ENCODE assay signal across 17 cellular contexts in the genomic region with DNA sequence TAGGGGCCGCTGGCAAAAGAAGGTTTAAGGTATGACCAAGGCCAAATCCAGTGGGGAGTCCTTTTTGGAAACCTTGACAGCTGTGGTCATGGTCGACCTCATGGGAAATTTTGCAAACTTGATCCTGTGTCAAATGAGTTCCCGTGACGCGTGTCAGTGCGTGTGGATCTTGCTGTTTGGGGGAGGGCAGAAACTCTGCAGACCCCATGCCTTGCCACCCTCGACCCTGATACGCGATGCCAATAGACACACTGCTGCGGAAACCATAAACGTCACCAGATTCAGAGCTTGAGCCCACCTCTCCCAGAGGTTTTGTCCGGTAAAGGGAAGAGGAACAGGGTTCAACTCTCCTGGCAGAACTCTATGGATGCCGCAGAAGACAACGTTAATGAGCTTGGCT.
DNase-seq lines count a peak whose midpoint lies in the region; ATAC-seq, FAIRE-seq and TF ChIP-seq lines count a peak whose summit lies in the region.
"Had no signal": no experiment of that assay in that cellular context is flagged by ENCODE, and none has a peak within 500 bp of the region (broad histone marks: within the 10 kb centered on the region; RNA-seq: fewer than 3 reads in every experiment).

No MANE protein-coding gene starts in this region.

- no peaks in the 10 kb centered on the region for H4K20me1 ChIP-seq in GM23248 (ENCODE audit: insufficient read depth)

- no peak for FAIRE-seq in kidney (lab: Jason Lieb, UNC)
- FAIRE-seq: K562 had no signal

- peak; percentile 46 for DNase-seq in activated effector memory CD4-positive, alpha-beta T cell treated with anti-CD3 and anti-CD28 coated beads, Interleukin-2, amount 50 U/mL, for 16 hours
- DNase-seq in activated effector memory CD4-positive, alpha-beta T cell treated with Interleukin-2 at 50 U/mL for 16 hours = no peak
- no peak for DNase-seq in GM23248
- DNase-seq in kidney = peak; percentile 33
- DNase-seq in spleen = peak; percentile 33
- no peak for DNase-seq in activated CD8-positive, alpha-beta memory T cell treated with anti-CD3 and anti-CD28 coated beads, Interleukin-2, amount 50 U/mL, for 4 hours
- DNase-seq: 8988T, DMS79 treated with DMSO at 0.1 percent for 48 hours, NCI-H1930, NCI-H2171, NCI-H446 treated with DMSO at 0.1 percent for 48 hours, NCI-H774, PC-3 had no signal

- peaks cover 10% of the 10 kb centered on the region for H3F3A ChIP-seq in GM23248 (ENCODE audit: insufficient read depth)

- H3K27me3 ChIP-seq in GM23248 (replicated peaks; ENCODE audit: insufficient read depth) (no peaks in the 10 kb centered on the region), spleen (replicated peaks in 1 of 7) (peaks cover 0 to 28% (median 0%) of the 10 kb centered on the region in 7 donors)

- H3K4me1 ChIP-seq in GM23248 (ENCODE audit: insufficient read depth) (peaks cover 36% of the 10 kb centered on the region), kidney (ENCODE audit: control insufficient read depth in 1 of 2, insufficient read depth in 1 of 2, low read depth in 1 of 2, low read length in 2 of 2) (peaks cover 0 to 3% of the 10 kb centered on the region in 2 donors), spleen (peaks cover 0 to 47% (median 18%) of the 10 kb centered on the region in 6 donors)

- no peak for TF ChIP-seq POLR2A in spleen (IDR thresholded peaks at IDR 0.05)

- intact Hi-C loops in kidney (cut with DNase I) = no loop called here
- intact Hi-C loops in spleen (cut with DNase I; ENCODE audit: low total_unique reads) = no loop called here

- H3K9me2 ChIP-seq in GM23248 (ENCODE audit: insufficient read depth) = no peaks in the 10 kb centered on the region

- H3K27ac ChIP-seq in GM23248 (peak overlapping the region; percentile 42; the same call in 1 of the 2 replicates), kidney (ENCODE audit: low read depth in 2 of 2, low read length in 2 of 2) (no peak overlapping the region), spleen (peak overlapping the region in 1 of 8 donors; percentile 25)

- in situ Hi-C loops in GM23248 (cut with MboI) = no loop called here

- H3K4me2 ChIP-seq in GM23248 (ENCODE audit: unreplicated experiment) = no peak overlapping the region
- H3K4me2 ChIP-seq: GM23338 had no signal

- 83 to 85% methylated on average over 14 of the region's 14 CpGs for WGBS in GM23248 (ENCODE audit: low coverage in 1 of 2, low lambda C conversion rate in 2 of 2, missing lambda C conversion rate in 2 of 2), 2 experiments
- 82 to 87% (median 85%) methylated on average over 14 of the region's 14 CpGs for WGBS in spleen, 5 donors

- no peak for TF ChIP-seq CTCF in kidney (IDR thresholded peaks at IDR 0.05; ENCODE audit: borderline replicate concordance, extremely low read depth, insufficient read depth)
- TF ChIP-seq CTCF in spleen (IDR thresholded peaks at IDR 0.05 in 8 of 11, conservative IDR thresholded peaks at IDR 0.05 in 3 of 11) = no peak

- H2AFZ ChIP-seq in GM23248 = no peak overlapping the region
- H2AFZ ChIP-seq: GM23338 had no signal

- ATAC-seq in GM21423 (IDR thresholded peaks at IDR 0.05; ENCODE audit: unreplicated experiment) (no peak), HG03039 (IDR thresholded peaks at IDR 0.05; ENCODE audit: unreplicated experiment) (no peak)
- ATAC-seq: GM23338, K562, PC-3 had no signal

- H3K9me3 ChIP-seq in GM23248 (ENCODE audit: low read depth) (no peaks in the 10 kb centered on the region), kidney (ENCODE audit: control insufficient read depth in 1 of 2, low read length in 2 of 2) (peaks cover 0 to 6% of the 10 kb centered on the region in 2 donors), spleen (peaks cover 0 to 21% (median 10%) of the 10 kb centered on the region in 8 donors)

- H3K36me3 ChIP-seq in GM23248 (ENCODE audit: low read depth) (no peaks in the 10 kb centered on the region), kidney (ENCODE audit: control insufficient read depth in 1 of 2, insufficient read depth in 2 of 2, low read length in 2 of 2) (no peaks in the 10 kb centered on the region), spleen (peaks cover 0 to 12% (median 0%) of the 10 kb centered on the region in 6 donors)

- peaks cover 100% of the 10 kb centered on the region for H3K79me2 ChIP-seq in GM23248 (ENCODE audit: insufficient read depth)

- H3K9ac ChIP-seq in GM23248 (no peak overlapping the region), kidney (ENCODE audit: low read length in 2 of 2) (no peak overlapping the region)

- no peak overlapping the region for H3K4me3 ChIP-seq in GM23248
- no peak overlapping the region for H3K4me3 ChIP-seq in kidney (ENCODE audit: low read length in 2 of 2)
- H3K4me3 ChIP-seq in spleen = no peak overlapping the region
- H3K4me3 ChIP-seq: GM23338, K562 had no signal

Comparison
In these comparisons a context has a peak if more than half of its experiments do, and no peak if none do; other contexts are left out.
1. DNase-seq: peak in activated effector memory CD4-positive, alpha-beta T cell treated with anti-CD3 and anti-CD28 coated beads, Interleukin-2, amount 50 U/mL, for 16 hours (single experiment), kidney (single experiment) and spleen (single experiment); none in activated effector memory CD4-positive, alpha-beta T cell treated with Interleukin-2 at 50 U/mL for 16 hours (single experiment), GM23248 (single experiment) and activated CD8-positive, alpha-beta memory T cell treated with anti-CD3 and anti-CD28 coated beads, Interleukin-2, amount 50 U/mL, for 4 hours (single experiment).